In the genomic region with DNA sequence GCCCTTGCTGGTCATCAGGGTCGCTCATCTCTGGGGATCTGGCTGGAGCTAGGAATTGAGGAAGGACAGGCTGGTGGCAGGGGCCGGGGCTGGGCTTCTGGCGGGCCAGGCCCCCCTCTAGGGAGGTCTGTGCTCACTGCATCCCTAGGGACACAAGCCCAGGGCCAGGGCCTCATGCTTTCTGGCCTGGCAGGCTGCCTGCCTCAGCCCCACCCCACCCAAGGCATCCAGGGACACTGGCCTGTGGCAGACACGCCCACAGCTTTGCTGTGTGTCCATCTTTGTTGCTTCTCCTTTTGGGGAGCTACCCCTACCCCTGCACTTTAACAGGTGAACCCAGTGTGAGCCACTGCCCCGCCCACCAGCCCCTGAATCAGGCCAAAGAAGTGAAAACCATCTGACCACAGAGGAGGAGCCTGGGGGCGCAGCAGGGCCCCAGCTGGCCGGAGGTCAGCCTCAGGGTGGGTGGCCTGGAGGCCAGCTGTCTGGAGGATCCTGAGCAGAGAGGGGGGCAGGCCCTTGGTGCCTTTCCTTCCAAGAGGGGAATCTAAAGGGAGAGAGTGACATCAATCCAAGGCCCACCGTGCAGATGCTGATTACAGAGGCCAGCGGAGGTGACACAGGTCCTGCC, we compare ENCODE assay signal across 9 cellular contexts. TPM values are rescaled to one million over a fixed set of nuclear protein-coding genes. Genes with fewer than 3 reads are reported as not detected.
A peak's percentile ranks its signal among the peaks of the same experiment; 100 is the strongest.
DNase-seq lines count a peak whose midpoint lies in the region; ATAC-seq and TF ChIP-seq lines count a peak whose summit lies in the region.
"Had no signal": no experiment of that assay in that cellular context is flagged by ENCODE, and none has a peak within 500 bp of the region (broad histone marks: within the 10 kb centered on the region; RNA-seq: fewer than 3 reads in every experiment).

No MANE protein-coding gene starts in this region.

- peak; percentile 3 for ATAC-seq in activated naive CD8-positive, alpha-beta T cell treated with anti-CD3 and anti-CD28 coated beads, Interleukin-2, amount 50 U/mL, for 24 hours
- peak; percentile 17 for ATAC-seq in left lung
- peak; percentile 28 for ATAC-seq in upper lobe of right lung
- no peak for ATAC-seq in HG02870 (IDR thresholded peaks at IDR 0.05; ENCODE audit: unreplicated experiment)

- no peak overlapping the region for H3K9ac ChIP-seq in adipocyte (ENCODE audit: low read length)

- intact Hi-C loops in left lung (cut with DNase I), result no loop called here
- intact Hi-C loops in upper lobe of right lung (cut with DNase I), result no loop called here
- intact Hi-C loops in A673 (cut with micrococcal nuclease; ENCODE audit: unreplicated experiment), result loop anchor here (10.0 kb wide), 2 partner anchors 111 to 241 kb away; no protein-coding TSS in a partner anchor

- H3K36me3 ChIP-seq in adipocyte (ENCODE audit: control insufficient read depth, insufficient read depth, low read length, severe bottlenecking) (no peaks in the 10 kb centered on the region), left lung (no peaks in the 10 kb centered on the region), upper lobe of right lung (no peaks in the 10 kb centered on the region), A673 (ENCODE audit: insufficient read depth, low read length, poor library complexity, severe bottlenecking) (no peaks in the 10 kb centered on the region)

- TF ChIP-seq CTCF in left lung (IDR thresholded peaks at IDR 0.05) (no peak), upper lobe of right lung (IDR thresholded peaks at IDR 0.05) (no peak), A673 (conservative IDR thresholded peaks at IDR 0.05; ENCODE audit: low read depth, low read length) (no peak)

- peaks cover 13% of the 10 kb centered on the region for H3K4me1 Mint-ChIP-seq in activated naive CD8-positive, alpha-beta T cell treated with anti-CD3 and anti-CD28 coated beads, Interleukin-2, amount 50 U/mL, for 24 hours
- H3K4me1 Mint-ChIP-seq in activated naive CD8-positive, alpha-beta T cell treated with anti-CD3 and anti-CD28 coated beads for 36 hours, result peaks cover 4% of the 10 kb centered on the region
- H3K4me1 Mint-ChIP-seq in activated T-cell treated with anti-CD3 and anti-CD28 coated beads, Interleukin-2, amount 50 U/mL, for 24 hours (ENCODE audit: low read depth), result peaks cover 9% of the 10 kb centered on the region

- H3K27me3 Mint-ChIP-seq in activated naive CD8-positive, alpha-beta T cell treated with anti-CD3 and anti-CD28 coated beads, Interleukin-2, amount 50 U/mL, for 24 hours, result no peaks in the 10 kb centered on the region
- H3K27me3 Mint-ChIP-seq in activated naive CD8-positive, alpha-beta T cell treated with anti-CD3 and anti-CD28 coated beads for 36 hours, result no peaks in the 10 kb centered on the region
- no peaks in the 10 kb centered on the region for H3K27me3 Mint-ChIP-seq in activated T-cell treated with anti-CD3 and anti-CD28 coated beads, Interleukin-2, amount 50 U/mL, for 24 hours
- H3K27me3 Mint-ChIP-seq: activated naive CD8-positive, alpha-beta T cell had no signal

- CTCF ChIA-PET in A673 (lab: Charles Lee), result interaction anchor here (1.0 kb wide), 1 partner anchor 166 kb away, joined by 3 read pairs; no protein-coding TSS in a partner anchor

- POLR2A ChIA-PET in A673 (lab: Charles Lee; ENCODE audit: low non-redundant PET), result no interaction called here

- DNase-seq in activated naive CD8-positive, alpha-beta T cell treated with anti-CD3 and anti-CD28 coated beads, Interleukin-2, amount 50 U/mL, for 24 hours, result no peak
- DNase-seq in activated naive CD8-positive, alpha-beta T cell treated with anti-CD3 and anti-CD28 coated beads for 36 hours, result no peak
- DNase-seq in adipocyte (ENCODE audit: low read depth) (peak; percentile 30), left lung (peak in 1 of 2 donors; percentile 34), upper lobe of right lung (no peak), A673 (ENCODE audit: low spot score) (no peak)
- no peak for DNase-seq in activated T-cell treated with anti-CD3 and anti-CD28 coated beads, Interleukin-2, amount 50 U/mL, for 24 hours

- H3K9me3 ChIP-seq in adipocyte (ENCODE audit: control insufficient read depth, low read length) (no peaks in the 10 kb centered on the region), left lung (no peaks in the 10 kb centered on the region), upper lobe of right lung (no peaks in the 10 kb centered on the region), A673 (ENCODE audit: low read depth, low read length, poor library complexity, severe bottlenecking) (no peaks in the 10 kb centered on the region)

- H3K4me1 ChIP-seq in adipocyte (ENCODE audit: control insufficient read depth, insufficient read depth, low read length), result peaks cover 9% of the 10 kb centered on the region
- peaks cover 8 to 16% of the 10 kb centered on the region in 2 donors for H3K4me1 ChIP-seq in left lung
- H3K4me1 ChIP-seq in upper lobe of right lung, result peaks cover 9% of the 10 kb centered on the region
- H3K4me1 ChIP-seq in A673 (ENCODE audit: insufficient read depth, low read length, poor library complexity, severe bottlenecking), result peaks cover 4% of the 10 kb centered on the region

- BruUV-seq in A673 (replicated peaks; lab: Mats Ljungman, UMichigan), result no TSS peak

- no peak overlapping the region for H3K4me3 ChIP-seq in adipocyte (ENCODE audit: low read length)
- H3K4me3 ChIP-seq in left lung, result no peak overlapping the region
- H3K4me3 ChIP-seq in upper lobe of right lung, result no peak overlapping the region
- H3K4me3 ChIP-seq in A673 (ENCODE audit: low read depth, low read length, poor library complexity, severe bottlenecking), result no peak overlapping the region

- no peaks in the 10 kb centered on the region for H3K9me3 Mint-ChIP-seq in activated naive CD8-positive, alpha-beta T cell treated with anti-CD3 and anti-CD28 coated beads, Interleukin-2, amount 50 U/mL, for 24 hours
- H3K9me3 Mint-ChIP-seq in activated naive CD8-positive, alpha-beta T cell treated with anti-CD3 and anti-CD28 coated beads for 36 hours, result peaks cover 9% of the 10 kb centered on the region
- H3K9me3 Mint-ChIP-seq in activated T-cell treated with anti-CD3 and anti-CD28 coated beads, Interleukin-2, amount 50 U/mL, for 24 hours, result peaks cover 4% of the 10 kb centered on the region

- no peak overlapping the region for H3K27ac ChIP-seq in left lung
- no peak overlapping the region for H3K27ac ChIP-seq in upper lobe of right lung
- no peak overlapping the region for H3K27ac ChIP-seq in A673 (ENCODE audit: low read depth, low read length, poor library complexity, severe bottlenecking)

- no peak overlapping the region for H3K4me3 Mint-ChIP-seq in activated naive CD8-positive, alpha-beta T cell treated with anti-CD3 and anti-CD28 coated beads, Interleukin-2, amount 50 U/mL, for 24 hours
- no peak overlapping the region for H3K4me3 Mint-ChIP-seq in activated naive CD8-positive, alpha-beta T cell treated with anti-CD3 and anti-CD28 coated beads for 36 hours
- H3K4me3 Mint-ChIP-seq in activated T-cell treated with anti-CD3 and anti-CD28 coated beads, Interleukin-2, amount 50 U/mL, for 24 hours, result no peak overlapping the region
- H3K4me3 Mint-ChIP-seq: activated naive CD8-positive, alpha-beta T cell had no signal

- H3K36me3 Mint-ChIP-seq in activated naive CD8-positive, alpha-beta T cell treated with anti-CD3 and anti-CD28 coated beads, Interleukin-2, amount 50 U/mL, for 24 hours (ENCODE audit: low read depth), result no peaks in the 10 kb centered on the region
- no peaks in the 10 kb centered on the region for H3K36me3 Mint-ChIP-seq in activated naive CD8-positive, alpha-beta T cell treated with anti-CD3 and anti-CD28 coated beads for 36 hours
- H3K36me3 Mint-ChIP-seq in activated T-cell treated with anti-CD3 and anti-CD28 coated beads, Interleukin-2, amount 50 U/mL, for 24 hours (ENCODE audit: low read depth), result no peaks in the 10 kb centered on the region
- H3K36me3 Mint-ChIP-seq: activated naive CD8-positive, alpha-beta T cell had no signal

- H3K27ac Mint-ChIP-seq in activated naive CD8-positive, alpha-beta T cell treated with anti-CD3 and anti-CD28 coated beads, Interleukin-2, amount 50 U/mL, for 24 hours, result peak overlapping the region; percentile 35
- no peak overlapping the region for H3K27ac Mint-ChIP-seq in activated naive CD8-positive, alpha-beta T cell treated with anti-CD3 and anti-CD28 coated beads for 36 hours
- H3K27ac Mint-ChIP-seq in activated T-cell treated with anti-CD3 and anti-CD28 coated beads, Interleukin-2, amount 50 U/mL, for 24 hours, result no peak overlapping the region
- H3K27ac Mint-ChIP-seq: activated naive CD8-positive, alpha-beta T cell had no signal

- H3K27me3 ChIP-seq in adipocyte (replicated peaks; ENCODE audit: control insufficient read depth, insufficient read depth, low read length), result no peaks in the 10 kb centered on the region
- no peaks in the 10 kb centered on the region for H3K27me3 ChIP-seq in left lung
- H3K27me3 ChIP-seq in upper lobe of right lung, result no peaks in the 10 kb centered on the region
- no peaks in the 10 kb centered on the region for H3K27me3 ChIP-seq in A673 (replicated peaks; ENCODE audit: insufficient read depth, low read depth, low read length, poor library complexity)

RNA-seq across cellular contexts. Expression of gene CELSR1, which starts 26.8 kb away (rescaled TPM):
- under 1 TPM; 0.04 to 0.14 TPM for total RNA-seq in activated naive CD8-positive, alpha-beta T cell treated with anti-CD3 and anti-CD28 coated beads for 36 hours
- total RNA-seq in left lung (10 to 100 TPM; 36.3 to 59.8 TPM), upper lobe of right lung (53.5 TPM), A673 (2021) (2.3 and 3.5 TPM in 2 replicates)

RNA-seq across cellular contexts. Expression of gene GRAMD4, which starts 56.0 kb away (rescaled TPM):
- total RNA-seq in activated naive CD8-positive, alpha-beta T cell treated with anti-CD3 and anti-CD28 coated beads for 36 hours, result 10 to 100 TPM; 20.7 to 20.9 TPM
- total RNA-seq in left lung (10 to 100 TPM; 61.8 to 78.2 TPM), upper lobe of right lung (71.4 TPM), A673 (2021) (18.4 and 21.3 TPM in 2 replicates)
